25 cellular contexts compared by ENCODE assay signal in the genomic region with DNA sequence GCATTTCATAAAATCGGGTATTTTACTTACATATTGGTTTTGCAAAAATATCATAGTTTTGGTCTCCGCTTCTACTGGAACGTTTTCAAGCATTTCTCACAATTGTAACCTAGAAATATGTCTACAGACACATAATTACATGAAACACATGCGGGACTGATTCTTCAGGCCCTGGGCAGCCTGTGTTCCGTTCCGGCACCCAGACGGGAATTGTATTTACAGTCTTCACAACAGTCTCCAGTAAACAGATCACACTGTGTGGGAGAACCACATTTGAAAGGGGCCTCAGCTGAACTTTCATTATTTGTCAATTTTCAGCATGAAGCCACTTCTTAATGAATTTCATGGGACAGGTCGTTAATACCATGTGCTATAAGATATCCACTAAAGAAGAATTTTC.
DNase-seq lines count a peak whose midpoint lies in the region; ATAC-seq, FAIRE-seq and TF ChIP-seq lines count a peak whose summit lies in the region.
"Had no signal": no experiment of that assay in that cellular context is flagged by ENCODE, and none has a peak within 500 bp of the region (broad histone marks: within the 10 kb centered on the region; RNA-seq: fewer than 3 reads in every experiment).

No MANE protein-coding gene starts in this region.

- FAIRE-seq in H54 (lab: Jason Lieb, UNC): no peak
- FAIRE-seq: GM19239, keratinocyte had no signal

- H3K27ac ChIP-seq in coronary artery (peak overlapping the region; percentile 2 to 27), heart right ventricle (peak overlapping the region in 4 of 10 donors; percentile 14 to 60 (median 26)), muscle layer of duodenum (ENCODE audit: low read length) (peak overlapping the region; percentile 33), tibial artery (peak overlapping the region; percentile 27 to 40)
- H3K27ac ChIP-seq: BLaER1, HL-60, KMS-11, right lobe of liver, SK-N-MC, tibial nerve had no signal

- intact Hi-C loops in heart right ventricle (cut with DNase I): loop anchor here in 1 of 10 donors (10.0 kb wide), 1 partner anchor 61 kb away; no protein-coding TSS in a partner anchor
- intact Hi-C loops in tibial artery (cut with DNase I; ENCODE audit: low total_unique reads): loop anchor here (10.0 kb wide), 1 partner anchor 61 kb away; no protein-coding TSS in a partner anchor

- ATAC-seq in heart right ventricle: peak; percentile 57 to 94 (median 74)
- ATAC-seq in HG02759 (IDR thresholded peaks at IDR 0.05; ENCODE audit: unreplicated experiment): no peak
- ATAC-seq: right lobe of liver; stimulated activated naive CD8-positive, alpha-beta T cell treated with anti-CD3 and anti-CD28 coated beads, Interleukin-15, amount 100 ng/mL, for 72 hours had no signal

- no peak for DNase-seq in coronary artery (ENCODE audit: low spot score)
- DNase-seq in heart right ventricle: no peak
- no peak for DNase-seq in tibial artery
- no peak for DNase-seq in hepatic stellate cell (ENCODE audit: low spot score)
- no peak for DNase-seq in H54 (ENCODE audit: insufficient read length, low spot score)
- DNase-seq in activated T-cell treated with anti-CD3 and anti-CD28 coated beads for 4 hours: no peak
- DNase-seq: activated CD4-positive, alpha-beta T cell treated with anti-CD3 and anti-CD28 coated beads, Interleukin-2, amount 50 U/mL, for 48 hours; activated naive CD4-positive, alpha-beta T cell treated with Interleukin-2 at 50 U/mL for 16 hours; glutamatergic neuron; MM.1S; NCI-H2029; NCI-H524 treated with DMSO at 0.1 percent for 48 hours; NK-92 treated with Interleukin-12 subunit alpha and Interleukin-12 subunit beta, amount 100 ng/mL, for 24 hours; posterior cingulate gyrus; right lobe of liver; stimulated activated naive CD8-positive, alpha-beta T cell treated with anti-CD3 and anti-CD28 coated beads, Interleukin-15, amount 100 ng/mL, for 72 hours had no signal

- peaks cover 0 to 36% (median 23%) of the 10 kb centered on the region in 9 donors for H3K4me1 ChIP-seq in heart right ventricle
- H3K4me1 ChIP-seq in muscle layer of duodenum (ENCODE audit: control insufficient read depth in 1 of 2, insufficient read depth in 2 of 2, low read length in 2 of 2): peaks cover 0 to 16% of the 10 kb centered on the region in 2 donors
- peaks cover 0 to 47% (median 14%) of the 10 kb centered on the region in 4 donors for H3K4me1 ChIP-seq in tibial artery
- H3K4me1 ChIP-seq: BLaER1 had no signal

- 49 to 63% methylated on average over 8 of the region's 8 CpGs for WGBS in heart right ventricle, 2 donors

- H3K27me3 ChIP-seq in heart right ventricle (no peaks in the 10 kb centered on the region), muscle layer of duodenum (ENCODE audit: low read depth, low read length) (no peaks in the 10 kb centered on the region), tibial artery (no peaks in the 10 kb centered on the region)
- H3K27me3 ChIP-seq: BLaER1, right lobe of liver, tibial nerve had no signal

- TF ChIP-seq POLR2A in H54 (IDR thresholded peaks at IDR 0.05; ENCODE audit: low read depth, low read length): no peak

- peak overlapping the region; percentile 7 for H3K4me3 ChIP-seq in coronary artery
- no peak overlapping the region for H3K4me3 ChIP-seq in heart right ventricle
- no peak overlapping the region for H3K4me3 ChIP-seq in muscle layer of duodenum (ENCODE audit: low read depth in 1 of 2, low read length in 2 of 2)
- H3K4me3 ChIP-seq in tibial artery: no peak overlapping the region
- H3K4me3 ChIP-seq: BLaER1, right lobe of liver, SK-N-MC, tibial nerve had no signal

- H3K36me3 ChIP-seq in heart right ventricle (no peaks in the 10 kb centered on the region), muscle layer of duodenum (ENCODE audit: control insufficient read depth in 1 of 2, insufficient read depth in 2 of 2, low read length in 2 of 2) (no peaks in the 10 kb centered on the region), tibial artery (no peaks in the 10 kb centered on the region)
- H3K36me3 ChIP-seq: BLaER1, right lobe of liver, tibial nerve had no signal

- TF ChIP-seq CTCF in coronary artery (IDR thresholded peaks at IDR 0.05): no peak
- no peak for TF ChIP-seq CTCF in heart right ventricle (IDR thresholded peaks at IDR 0.05)
- no peak for TF ChIP-seq CTCF in tibial artery (IDR thresholded peaks at IDR 0.05)

- H3K9me3 ChIP-seq in heart right ventricle (no peaks in the 10 kb centered on the region), muscle layer of duodenum (ENCODE audit: control insufficient read depth in 1 of 2, low read length in 2 of 2) (no peaks in the 10 kb centered on the region), tibial artery (no peaks in the 10 kb centered on the region)
- H3K9me3 ChIP-seq: right lobe of liver, tibial nerve had no signal
